25 cellular contexts compared by ENCODE assay signal in genomic region chr9:124472770-124473169, GRCh38. TPM values are rescaled to one million over a fixed set of nuclear protein-coding genes. Genes with fewer than 3 reads are reported as not detected.
"Had no signal": no experiment of that assay in that cellular context is flagged by ENCODE, and none has a peak within 500 bp of the region (broad histone marks: within the 10 kb centered on the region; RNA-seq: fewer than 3 reads in every experiment).

No MANE protein-coding gene starts in this region.

- H3K27ac ChIP-seq: KMS-11 had no signal

- H3K9me3 ChIP-seq: SK-N-SH had no signal

- H3K9me3 Mint-ChIP-seq: T-cell had no signal

- ATAC-seq: T-cell had no signal

- H3K4me1 Mint-ChIP-seq: T-cell had no signal

- H3K4me2 ChIP-seq: KMS-11, SK-N-SH had no signal

- FAIRE-seq: RCC 7860 had no signal

- H3K9ac ChIP-seq: KMS-11, SK-N-SH had no signal

- H3K36me3 Mint-ChIP-seq: T-cell had no signal

- H3K4me3 Mint-ChIP-seq: T-cell had no signal

- DNase-seq: Kasumi-1, MM.1S, NCI-H1092 treated with DMSO at 0.1 percent for 48 hours, NCI-H1436, NCI-H187, NCI-H2029, NCI-H2081 treated with DMSO at 0.1 percent for 48 hours, NCI-H2171, NCI-H226, NCI-H446, NCI-H510A, NCI-H524 treated with DMSO at 0.1 percent for 48 hours, NCI-H69, NCI-H774, RPMI8226, SHP77, SK-N-SH, SW 1271, T-cell had no signal

RNA-seq across cellular contexts. Expression of gene ADGRD2, which starts 22.5 kb away (rescaled TPM):
- total RNA-seq: HT-29, IMR-90, M059J, SK-MEL-5, T-cell had no signal
- polyA plus RNA-seq: IMR-90 had no signal

RNA-seq across cellular contexts. Expression of gene NR5A1, which starts 34.4 kb away (rescaled TPM):
- total RNA-seq: IMR-90, SK-MEL-5 had no signal
- polyA plus RNA-seq: IMR-90, SK-N-SH had no signal
